ENCODE assay signal across 8 cellular contexts in genomic region chr4:141132689-141133145, GRCh38. TPM values are rescaled to one million over a fixed set of nuclear protein-coding genes. Genes with fewer than 3 reads are reported as not detected.
A peak's percentile ranks its signal among the peaks of the same experiment; 100 is the strongest.
DNase-seq lines count a peak whose midpoint lies in the region; ATAC-seq and TF ChIP-seq lines count a peak whose summit lies in the region.

No MANE protein-coding gene starts in this region.

- no peak overlapping the region for H3K27ac Mint-ChIP-seq in Calu3 (ENCODE audit: unreplicated experiment)
- H3K27ac Mint-ChIP-seq in stimulated activated naive CD8-positive, alpha-beta T cell treated with anti-CD3 and anti-CD28 coated beads, Interleukin-15, Interleukin-2, amounts not matched to agents 100 ng/mL and 50 ng/mL, for 24 hours, result no peak overlapping the region

- H3K27me3 Mint-ChIP-seq in Calu3 (ENCODE audit: unreplicated experiment), result peaks cover 84% of the 10 kb centered on the region
- H3K27me3 Mint-ChIP-seq in stimulated activated naive CD8-positive, alpha-beta T cell treated with anti-CD3 and anti-CD28 coated beads, Interleukin-15, Interleukin-2, amounts not matched to agents 100 ng/mL and 50 ng/mL, for 24 hours, result peaks cover 75% of the 10 kb centered on the region

- H3K4me3 Mint-ChIP-seq in Calu3 (ENCODE audit: low read depth, unreplicated experiment), result peak overlapping the region; percentile 97
- peak overlapping the region; percentile 87 for H3K4me3 Mint-ChIP-seq in stimulated activated naive CD8-positive, alpha-beta T cell treated with anti-CD3 and anti-CD28 coated beads, Interleukin-15, Interleukin-2, amounts not matched to agents 100 ng/mL and 50 ng/mL, for 24 hours

- peak; percentile 26 for ATAC-seq in GM21360 (IDR thresholded peaks at IDR 0.05; ENCODE audit: unreplicated experiment)
- no peak for ATAC-seq in HG03108 (IDR thresholded peaks at IDR 0.05; ENCODE audit: unreplicated experiment)
- no peak for ATAC-seq in GM21737 (IDR thresholded peaks at IDR 0.05; ENCODE audit: unreplicated experiment)

- no peaks in the 10 kb centered on the region for H3K4me1 Mint-ChIP-seq in Calu3 (ENCODE audit: low read depth, unreplicated experiment)
- peaks cover 5% of the 10 kb centered on the region for H3K4me1 Mint-ChIP-seq in stimulated activated naive CD8-positive, alpha-beta T cell treated with anti-CD3 and anti-CD28 coated beads, Interleukin-15, Interleukin-2, amounts not matched to agents 100 ng/mL and 50 ng/mL, for 24 hours (ENCODE audit: low read depth)

- no peaks in the 10 kb centered on the region for H3K9me3 Mint-ChIP-seq in Calu3 (ENCODE audit: low read depth, unreplicated experiment)
- H3K9me3 Mint-ChIP-seq in stimulated activated naive CD8-positive, alpha-beta T cell treated with anti-CD3 and anti-CD28 coated beads, Interleukin-15, Interleukin-2, amounts not matched to agents 100 ng/mL and 50 ng/mL, for 24 hours, result no peaks in the 10 kb centered on the region

- TF ChIP-seq RAD21 in Ishikawa (IDR thresholded peaks at IDR 0.05; ENCODE audit: low read depth), result no peak

- DNase-seq in Calu3 (peak; percentile 6), caudate nucleus (lab: John Stamatoyannopoulos, UW) (peak in 27 of 61 donors; percentile 3 to 65 (median 41)), kidney glomerular epithelial cell (lab: John Stamatoyannopoulos, UW) (peak; percentile 23)

- CTCF ChIA-PET in Calu3 (lab: Charles Lee), result interaction anchor here (1.0 kb wide), 1 partner anchor 248 kb away, joined by 5 read pairs; no protein-coding TSS in a partner anchor

- H3K36me3 Mint-ChIP-seq in Calu3 (ENCODE audit: insufficient read depth, unreplicated experiment), result peaks cover 12% of the 10 kb centered on the region
- no peaks in the 10 kb centered on the region for H3K36me3 Mint-ChIP-seq in stimulated activated naive CD8-positive, alpha-beta T cell treated with anti-CD3 and anti-CD28 coated beads, Interleukin-15, Interleukin-2, amounts not matched to agents 100 ng/mL and 50 ng/mL, for 24 hours (ENCODE audit: low read depth)

- H3K27ac ChIP-seq in caudate nucleus (ENCODE audit: low read depth, low read length), result peak overlapping the region; percentile 32

- no peak for TF ChIP-seq EP300 in Ishikawa (IDR thresholded peaks at IDR 0.05; ENCODE audit: borderline replicate concordance)

- TF ChIP-seq CTCF in Calu3 (IDR thresholded peaks at IDR 0.05; ENCODE audit: unreplicated experiment), result no peak

- no TSS peak for BruUV-seq in Calu3 (replicated peaks; lab: Mats Ljungman, UMichigan)

- intact Hi-C loops in Calu3 (cut with micrococcal nuclease; ENCODE audit: unreplicated experiment), result loop anchor here (1.0 kb wide), 1 partner anchor 271 kb away; no protein-coding TSS in a partner anchor

TF ChIP-seq in Ishikawa, 13 proteins besides CTCF, POLR2A, EP300 and RAD21:
- TF ChIP-seq ZBTB7A (IDR thresholded peaks at IDR 0.05; ENCODE audit: low read depth) (peak; percentile 25; the same call in 1 of the 2 replicates), CEBPB (IDR thresholded peaks at IDR 0.05) (no peak), YY1 (IDR thresholded peaks at IDR 0.05; ENCODE audit: low read depth) (0 out of 2 replicates have a peak, but pooled peaks have one; percentile 51)
TF ChIP-seq in Ishikawa: peak in this region for 2.

RNA-seq across cellular contexts. Expression of gene RNF150, which starts 0.6 kb away (rescaled TPM):
- 0.14 and 0.17 TPM in 2 replicates for total RNA-seq in Calu3 (2022)
